In the genomic region with DNA sequence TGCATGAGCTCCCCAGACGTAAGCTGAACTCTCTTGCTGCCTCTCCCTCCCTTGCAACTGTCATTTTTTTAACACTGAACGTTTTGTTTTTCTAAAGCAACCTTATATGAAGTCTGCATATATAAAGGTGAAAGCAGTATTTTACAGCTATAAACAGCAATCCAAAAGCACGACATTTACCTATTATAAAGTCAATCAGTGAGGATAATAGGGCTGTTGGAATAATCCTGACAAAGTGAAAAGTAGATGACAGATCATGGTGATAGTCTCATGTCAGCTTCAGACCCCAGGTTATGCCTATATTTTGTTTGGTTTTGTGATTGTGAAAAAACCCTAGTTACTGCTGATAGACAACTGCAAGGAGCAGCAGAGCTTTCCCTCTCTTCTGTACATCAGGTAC, we compare ENCODE assay signal across 21 cellular contexts.
A peak's percentile ranks its signal among the peaks of the same experiment; 100 is the strongest.
DNase-seq lines count a peak whose midpoint lies in the region; ATAC-seq and TF ChIP-seq lines count a peak whose summit lies in the region.
"Had no signal": no experiment of that assay in that cellular context is flagged by ENCODE, and none has a peak within 500 bp of the region (broad histone marks: within the 10 kb centered on the region; RNA-seq: fewer than 3 reads in every experiment).

No MANE protein-coding gene starts in this region.

- no peak overlapping the region for H3K4me3 Mint-ChIP-seq in brain
- H3K4me3 Mint-ChIP-seq: CD4-positive, CD25-positive, alpha-beta regulatory T cell had no signal

- no peaks in the 10 kb centered on the region for H3K9me3 ChIP-seq in esophagus muscularis mucosa
- no peaks in the 10 kb centered on the region for H3K9me3 ChIP-seq in neural cell (ENCODE audit: low read length)
- H3K9me3 ChIP-seq in thoracic aorta: no peaks in the 10 kb centered on the region
- H3K9me3 ChIP-seq in GM23248 (ENCODE audit: low read depth): no peaks in the 10 kb centered on the region
- H3K9me3 ChIP-seq: BE2C had no signal

- TF ChIP-seq CTCF in brain (conservative IDR thresholded peaks at IDR 0.05) (no peak), esophagus muscularis mucosa (IDR thresholded peaks at IDR 0.05) (no peak), neural cell (IDR thresholded peaks at IDR 0.05; ENCODE audit: poor library complexity, severe bottlenecking) (no peak), thoracic aorta (IDR thresholded peaks at IDR 0.05) (no peak)

- no peaks in the 10 kb centered on the region for H3K9me3 Mint-ChIP-seq in brain

- H3K4me1 ChIP-seq in esophagus muscularis mucosa: peaks cover 51 to 94% (median 82%) of the 10 kb centered on the region in 4 donors
- peaks cover 25 to 77% of the 10 kb centered on the region in 2 donors for H3K4me1 ChIP-seq in thoracic aorta (ENCODE audit: control insufficient read depth in 1 of 2, low read depth in 2 of 2)
- no peaks in the 10 kb centered on the region for H3K4me1 ChIP-seq in GM23248 (ENCODE audit: insufficient read depth)
- H3K4me1 ChIP-seq: BE2C had no signal

- no peak for DNase-seq in esophagus muscularis mucosa (ENCODE audit: extremely low spot score)
- DNase-seq in thoracic aorta (ENCODE audit: low spot score): no peak
- DNase-seq in OCI-M2 (lab: John Stamatoyannopoulos, UW; ENCODE audit: unreplicated experiment): no peak
- no peak for DNase-seq in stimulated activated naive CD8-positive, alpha-beta T cell treated with anti-CD3 and anti-CD28 coated beads, Interleukin-15, Interleukin-2, amounts not matched to agents 100 U/mL and 50 U/mL, for 24 hours
- no peak for DNase-seq in GM23248
- DNase-seq in SW 1271 (lab: John Stamatoyannopoulos, UW): no peak
- DNase-seq: BE2C; CD4-positive, CD25-positive, alpha-beta regulatory T cell; EL; H7; Karpas-422; MV-4-11; NCI-H1105 treated with DMSO at 0.1 percent for 48 hours; NCI-H2081 treated with DMSO at 0.1 percent for 48 hours; NCI-H2171 treated with DMSO at 0.1 percent for 48 hours; NCI-H446; NCI-H526 treated with DMSO at 0.1 percent for 48 hours; OCI-M1 had no signal

- intact Hi-C loops in esophagus muscularis mucosa (cut with DNase I): no loop called here

- H3K4me3 ChIP-seq in esophagus muscularis mucosa (no peak overlapping the region), neural cell (ENCODE audit: low read length) (peak overlapping the region; percentile 38), thoracic aorta (no peak overlapping the region), GM23248 (no peak overlapping the region)

- peak overlapping the region in 3 of 5 experiments; percentile 6 to 68 (median 13) for H3K27ac Mint-ChIP-seq in brain
- H3K27ac Mint-ChIP-seq: CD4-positive, CD25-positive, alpha-beta regulatory T cell had no signal

- TF ChIP-seq EP300 in esophagus muscularis mucosa (IDR thresholded peaks at IDR 0.05) (no peak), neural cell (conservative IDR thresholded peaks at IDR 0.05; ENCODE audit: poor library complexity, severe bottlenecking) (peak; percentile 74)

- H3K36me3 ChIP-seq in esophagus muscularis mucosa (peaks cover 68 to 94% (median 92%) of the 10 kb centered on the region in 4 donors), neural cell (ENCODE audit: insufficient read depth, low read length) (no peaks in the 10 kb centered on the region), thoracic aorta (peaks cover 83% of the 10 kb centered on the region), GM23248 (ENCODE audit: low read depth) (peaks cover 35% of the 10 kb centered on the region)

- no peak for TF ChIP-seq POLR2A in esophagus muscularis mucosa (IDR thresholded peaks at IDR 0.05; ENCODE audit: low read depth)

- H3K9me2 ChIP-seq in neural cell (ENCODE audit: insufficient read depth, low read length) (no peaks in the 10 kb centered on the region), GM23248 (ENCODE audit: insufficient read depth) (no peaks in the 10 kb centered on the region)

- H4K20me1 ChIP-seq in neural cell (ENCODE audit: insufficient read depth) (no peaks in the 10 kb centered on the region), GM23248 (ENCODE audit: insufficient read depth) (no peaks in the 10 kb centered on the region; the same call in 1 of the 2 replicates)

- no peak for ATAC-seq in thoracic aorta (ENCODE audit: insufficient number of reproducible peaks, low FRiP score, low read depth)
- ATAC-seq in stimulated activated naive CD8-positive, alpha-beta T cell treated with anti-CD3 and anti-CD28 coated beads, Interleukin-15, Interleukin-2, amounts not matched to agents 100 U/mL and 50 U/mL, for 24 hours: no peak
- ATAC-seq: Right ventricle myocardium inferior had no signal

- WGBS in esophagus muscularis mucosa: 60% methylated on average over 3 of the region's 3 CpGs
- WGBS in GM23248 (ENCODE audit: low coverage in 1 of 2, low lambda C conversion rate in 2 of 2, missing lambda C conversion rate in 2 of 2), 2 experiments: 61 to 66% methylated on average over 3 of the region's 3 CpGs

- H2AFZ ChIP-seq in neural cell (ENCODE audit: low read depth, low read length) (no peak overlapping the region), GM23248 (no peak overlapping the region)

- H3F3A ChIP-seq in neural cell (ENCODE audit: insufficient read depth, low read length, poor library complexity, severe bottlenecking) (no peaks in the 10 kb centered on the region), GM23248 (ENCODE audit: insufficient read depth) (peaks cover 61% of the 10 kb centered on the region)

- TF ChIP-seq RAD21 in neural cell (conservative IDR thresholded peaks at IDR 0.05): no peak

- H3K9ac ChIP-seq in neural cell (ENCODE audit: low read length) (peak overlapping the region; percentile 4), GM23248 (no peak overlapping the region)

- no peaks in the 10 kb centered on the region for H3K27me3 Mint-ChIP-seq in brain
- H3K27me3 Mint-ChIP-seq: CD4-positive, CD25-positive, alpha-beta regulatory T cell had no signal

- in situ Hi-C loops in GM23248 (cut with MboI): no loop called here

- H3K4me2 ChIP-seq in neural cell (ENCODE audit: low read length): no peak overlapping the region
- H3K4me2 ChIP-seq in GM23248 (ENCODE audit: unreplicated experiment): no peak overlapping the region

- peaks cover 31% of the 10 kb centered on the region for H3K36me3 Mint-ChIP-seq in brain
- H3K36me3 Mint-ChIP-seq: CD4-positive, CD25-positive, alpha-beta regulatory T cell had no signal

- H3K27me3 ChIP-seq in esophagus muscularis mucosa (no peaks in the 10 kb centered on the region), neural cell (ENCODE audit: insufficient read depth, low read depth, low read length) (no peaks in the 10 kb centered on the region), thoracic aorta (replicated peaks; ENCODE audit: insufficient read depth) (no peaks in the 10 kb centered on the region), GM23248 (replicated peaks; ENCODE audit: insufficient read depth) (no peaks in the 10 kb centered on the region)
- H3K27me3 ChIP-seq: BE2C had no signal

- peaks cover 10% of the 10 kb centered on the region for H3K4me1 Mint-ChIP-seq in brain

- H3K27ac ChIP-seq in esophagus muscularis mucosa (replicated peaks in 1 of 4) (peak overlapping the region; percentile 76 to 82 (median 82)), neural cell (ENCODE audit: low read length) (peak overlapping the region; percentile 39), thoracic aorta (peak overlapping the region; percentile 43 to 57), GM23248 (no peak overlapping the region)

- H3K79me2 ChIP-seq in neural cell (replicated peaks; ENCODE audit: insufficient read depth, low read length): no peaks in the 10 kb centered on the region
- H3K79me2 ChIP-seq in GM23248 (ENCODE audit: insufficient read depth): no peaks in the 10 kb centered on the region

TF ChIP-seq in neural cell, 6 proteins besides CTCF, POLR2A, EP300 and RAD21:
- TF ChIP-seq POLR2AphosphoS5 (IDR thresholded peaks at IDR 0.05) (peak; percentile 57), SMC3 (conservative IDR thresholded peaks at IDR 0.05; ENCODE audit: poor library complexity) (no peak), MXI1 (conservative IDR thresholded peaks at IDR 0.05; ENCODE audit: poor library complexity, severe bottlenecking) (no peak)
- TF ChIP-seq, protein P1, sequence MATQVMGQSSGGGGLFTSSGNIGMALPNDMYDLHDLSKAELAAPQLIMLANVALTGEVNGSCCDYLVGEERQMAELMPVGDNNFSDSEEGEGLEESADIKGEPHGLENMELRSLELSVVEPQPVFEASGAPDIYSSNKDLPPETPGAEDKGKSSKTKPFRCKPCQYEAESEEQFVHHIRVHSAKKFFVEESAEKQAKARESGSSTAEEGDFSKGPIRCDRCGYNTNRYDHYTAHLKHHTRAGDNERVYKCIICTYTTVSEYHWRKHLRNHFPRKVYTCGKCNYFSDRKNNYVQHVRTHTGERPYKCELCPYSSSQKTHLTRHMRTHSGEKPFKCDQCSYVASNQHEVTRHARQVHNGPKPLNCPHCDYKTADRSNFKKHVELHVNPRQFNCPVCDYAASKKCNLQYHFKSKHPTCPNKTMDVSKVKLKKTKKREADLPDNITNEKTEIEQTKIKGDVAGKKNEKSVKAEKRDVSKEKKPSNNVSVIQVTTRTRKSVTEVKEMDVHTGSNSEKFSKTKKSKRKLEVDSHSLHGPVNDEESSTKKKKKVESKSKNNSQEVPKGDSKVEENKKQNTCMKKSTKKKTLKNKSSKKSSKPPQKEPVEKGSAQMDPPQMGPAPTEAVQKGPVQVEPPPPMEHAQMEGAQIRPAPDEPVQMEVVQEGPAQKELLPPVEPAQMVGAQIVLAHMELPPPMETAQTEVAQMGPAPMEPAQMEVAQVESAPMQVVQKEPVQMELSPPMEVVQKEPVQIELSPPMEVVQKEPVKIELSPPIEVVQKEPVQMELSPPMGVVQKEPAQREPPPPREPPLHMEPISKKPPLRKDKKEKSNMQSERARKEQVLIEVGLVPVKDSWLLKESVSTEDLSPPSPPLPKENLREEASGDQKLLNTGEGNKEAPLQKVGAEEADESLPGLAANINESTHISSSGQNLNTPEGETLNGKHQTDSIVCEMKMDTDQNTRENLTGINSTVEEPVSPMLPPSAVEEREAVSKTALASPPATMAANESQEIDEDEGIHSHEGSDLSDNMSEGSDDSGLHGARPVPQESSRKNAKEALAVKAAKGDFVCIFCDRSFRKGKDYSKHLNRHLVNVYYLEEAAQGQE (IDR thresholded peaks at IDR 0.05; ENCODE audit: borderline replicate concordance): peak; percentile 70
